1 cellular context compared by ENCODE assay signal in the genomic region with DNA sequence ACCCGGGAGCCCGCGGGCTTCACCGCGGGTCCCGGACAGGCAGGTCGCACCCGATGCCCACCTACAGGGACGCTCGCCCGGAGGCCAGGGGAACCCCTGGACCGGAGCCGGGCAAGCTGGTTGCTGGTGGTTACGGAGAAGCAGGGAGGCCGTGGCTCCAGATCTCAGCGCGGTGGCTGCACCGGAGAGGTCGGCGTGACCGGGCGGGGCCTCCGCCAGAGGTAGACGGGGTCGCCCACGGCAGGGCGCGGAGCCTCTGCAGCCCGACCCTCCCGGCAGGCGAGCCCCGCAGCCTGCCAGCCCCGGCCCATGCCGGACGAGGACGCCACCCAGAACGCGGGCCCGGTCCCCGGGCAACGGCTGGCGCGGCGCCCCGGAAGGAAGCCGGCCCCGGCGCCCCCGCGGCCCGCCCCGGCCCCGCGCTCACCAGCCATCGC.
TF ChIP-seq lines count a peak whose summit lies in the region.

No MANE protein-coding gene starts in this region.

TF ChIP-seq in HepG2, 621 proteins besides CTCF, POLR2A, EP300 and RAD21 (continued from another document and continues in another):
- TF ChIP-seq SIX1 (CRISPR knock-in tag; IDR thresholded peaks at IDR 0.05; ENCODE audit: borderline replicate concordance) (no peak), ATF7-NPFF (CRISPR knock-in tag; IDR thresholded peaks at IDR 0.05; ENCODE audit: low read depth) (peak; percentile 28; the same call in 1 of the 2 replicates), ZNF83 (CRISPR knock-in tag; IDR thresholded peaks at IDR 0.05; ENCODE audit: borderline replicate concordance) (0 out of 2 replicates have a peak, but pooled peaks have one; percentile 33), ZNF749 (CRISPR knock-in tag; IDR thresholded peaks at IDR 0.05; ENCODE audit: borderline replicate concordance) (no peak), ZNF768 (CRISPR knock-in tag; IDR thresholded peaks at IDR 0.05) (peak; percentile 42), ZNF33A (CRISPR knock-in tag; IDR thresholded peaks at IDR 0.05; ENCODE audit: borderline replicate concordance) (no peak), ZNF10 (CRISPR knock-in tag; IDR thresholded peaks at IDR 0.05; ENCODE audit: borderline replicate concordance, low read depth) (no peak), ZNF564 (CRISPR knock-in tag; IDR thresholded peaks at IDR 0.05) (no peak), REXO4 (CRISPR knock-in tag; IDR thresholded peaks at IDR 0.05; ENCODE audit: borderline replicate concordance) (no peak), GABPB1 (CRISPR knock-in tag; IDR thresholded peaks at IDR 0.05) (peak; percentile 63), ASH2L (IDR thresholded peaks at IDR 0.05; ENCODE audit: insufficient read length, low read depth, low read length) (peak; percentile 14), ZNF317 (CRISPR knock-in tag; IDR thresholded peaks at IDR 0.05) (peak; percentile 41; the same call in 1 of the 2 replicates), E2F2 (CRISPR knock-in tag; IDR thresholded peaks at IDR 0.05; ENCODE audit: borderline replicate concordance) (0 out of 2 replicates have a peak, but pooled peaks have one; percentile 4), ZNF558 (CRISPR knock-in tag; IDR thresholded peaks at IDR 0.05; ENCODE audit: borderline replicate concordance) (peak; percentile 56; the same call in 1 of the 2 replicates), LRRFIP1 (CRISPR knock-in tag; conservative IDR thresholded peaks at IDR 0.05) (no peak), KAT7 (CRISPR knock-in tag; IDR thresholded peaks at IDR 0.05; ENCODE audit: borderline replicate concordance) (0 out of 2 replicates have a peak, but pooled peaks have one; percentile 64), ZBTB33 (CRISPR knock-in tag; IDR thresholded peaks at IDR 0.05) (no peak), ZNF30 (CRISPR knock-in tag; IDR thresholded peaks at IDR 0.05) (no peak), ARHGAP35 (CRISPR knock-in tag; IDR thresholded peaks at IDR 0.05; ENCODE audit: borderline replicate concordance) (no peak), ZMYM2 (CRISPR knock-in tag; IDR thresholded peaks at IDR 0.05) (no peak), ZNF883 (CRISPR knock-in tag; IDR thresholded peaks at IDR 0.05; ENCODE audit: not compliant biosample characterization) (peak; percentile 49), ZNF687 (CRISPR knock-in tag; IDR thresholded peaks at IDR 0.05) (peak; percentile 27; the same call in 1 of the 2 replicates), CENPBD1 (CRISPR knock-in tag; IDR thresholded peaks at IDR 0.05; ENCODE audit: borderline replicate concordance, low read depth) (no peak), HNRNPLL (IDR thresholded peaks at IDR 0.05; ENCODE audit: low read depth, low read length, poor library complexity, severe bottlenecking) (no peak), ZNF761 (CRISPR knock-in tag; conservative IDR thresholded peaks at IDR 0.05) (no peak), ZNF331 (CRISPR knock-in tag; IDR thresholded peaks at IDR 0.05) (no peak), ZNF552 (CRISPR knock-in tag; IDR thresholded peaks at IDR 0.05; ENCODE audit: borderline replicate concordance) (no peak), ARNT2 (CRISPR knock-in tag; IDR thresholded peaks at IDR 0.05; ENCODE audit: low read depth) (peak; percentile 18; the same call in 1 of the 2 replicates), ZNF431 (CRISPR knock-in tag; IDR thresholded peaks at IDR 0.05; ENCODE audit: borderline replicate concordance, low read depth) (0 out of 2 replicates have a peak, but pooled peaks have one; percentile 20), MTERF4 (CRISPR knock-in tag; IDR thresholded peaks at IDR 0.05) (no peak)
- TF ChIP-seq, protein P1, sequence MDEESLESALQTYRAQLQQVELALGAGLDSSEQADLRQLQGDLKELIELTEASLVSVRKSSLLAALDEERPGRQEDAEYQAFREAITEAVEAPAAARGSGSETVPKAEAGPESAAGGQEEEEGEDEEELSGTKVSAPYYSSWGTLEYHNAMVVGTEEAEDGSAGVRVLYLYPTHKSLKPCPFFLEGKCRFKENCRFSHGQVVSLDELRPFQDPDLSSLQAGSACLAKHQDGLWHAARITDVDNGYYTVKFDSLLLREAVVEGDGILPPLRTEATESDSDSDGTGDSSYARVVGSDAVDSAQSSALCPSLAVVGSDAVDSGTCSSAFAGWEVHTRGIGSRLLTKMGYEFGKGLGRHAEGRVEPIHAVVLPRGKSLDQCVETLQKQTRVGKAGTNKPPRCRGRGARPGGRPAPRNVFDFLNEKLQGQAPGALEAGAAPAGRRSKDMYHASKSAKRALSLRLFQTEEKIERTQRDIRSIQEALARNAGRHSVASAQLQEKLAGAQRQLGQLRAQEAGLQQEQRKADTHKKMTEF (CRISPR knock-in tag; IDR thresholded peaks at IDR 0.05): peak; percentile 7; the same call in 1 of the 2 replicates
- TF ChIP-seq, protein P2, sequence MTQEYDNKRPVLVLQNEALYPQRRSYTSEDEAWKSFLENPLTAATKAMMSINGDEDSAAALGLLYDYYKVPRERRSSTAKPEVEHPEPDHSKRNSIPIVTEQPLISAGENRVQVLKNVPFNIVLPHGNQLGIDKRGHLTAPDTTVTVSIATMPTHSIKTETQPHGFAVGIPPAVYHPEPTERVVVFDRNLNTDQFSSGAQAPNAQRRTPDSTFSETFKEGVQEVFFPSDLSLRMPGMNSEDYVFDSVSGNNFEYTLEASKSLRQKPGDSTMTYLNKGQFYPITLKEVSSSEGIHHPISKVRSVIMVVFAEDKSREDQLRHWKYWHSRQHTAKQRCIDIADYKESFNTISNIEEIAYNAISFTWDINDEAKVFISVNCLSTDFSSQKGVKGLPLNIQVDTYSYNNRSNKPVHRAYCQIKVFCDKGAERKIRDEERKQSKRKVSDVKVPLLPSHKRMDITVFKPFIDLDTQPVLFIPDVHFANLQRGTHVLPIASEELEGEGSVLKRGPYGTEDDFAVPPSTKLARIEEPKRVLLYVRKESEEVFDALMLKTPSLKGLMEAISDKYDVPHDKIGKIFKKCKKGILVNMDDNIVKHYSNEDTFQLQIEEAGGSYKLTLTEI (CRISPR knock-in tag; conservative IDR thresholded peaks at IDR 0.05): no peak
- TF ChIP-seq, protein P3, sequence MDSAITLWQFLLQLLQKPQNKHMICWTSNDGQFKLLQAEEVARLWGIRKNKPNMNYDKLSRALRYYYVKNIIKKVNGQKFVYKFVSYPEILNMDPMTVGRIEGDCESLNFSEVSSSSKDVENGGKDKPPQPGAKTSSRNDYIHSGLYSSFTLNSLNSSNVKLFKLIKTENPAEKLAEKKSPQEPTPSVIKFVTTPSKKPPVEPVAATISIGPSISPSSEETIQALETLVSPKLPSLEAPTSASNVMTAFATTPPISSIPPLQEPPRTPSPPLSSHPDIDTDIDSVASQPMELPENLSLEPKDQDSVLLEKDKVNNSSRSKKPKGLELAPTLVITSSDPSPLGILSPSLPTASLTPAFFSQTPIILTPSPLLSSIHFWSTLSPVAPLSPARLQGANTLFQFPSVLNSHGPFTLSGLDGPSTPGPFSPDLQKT (CRISPR knock-in tag; IDR thresholded peaks at IDR 0.05; ENCODE audit: borderline replicate concordance): no peak
- TF ChIP-seq, protein P4, sequence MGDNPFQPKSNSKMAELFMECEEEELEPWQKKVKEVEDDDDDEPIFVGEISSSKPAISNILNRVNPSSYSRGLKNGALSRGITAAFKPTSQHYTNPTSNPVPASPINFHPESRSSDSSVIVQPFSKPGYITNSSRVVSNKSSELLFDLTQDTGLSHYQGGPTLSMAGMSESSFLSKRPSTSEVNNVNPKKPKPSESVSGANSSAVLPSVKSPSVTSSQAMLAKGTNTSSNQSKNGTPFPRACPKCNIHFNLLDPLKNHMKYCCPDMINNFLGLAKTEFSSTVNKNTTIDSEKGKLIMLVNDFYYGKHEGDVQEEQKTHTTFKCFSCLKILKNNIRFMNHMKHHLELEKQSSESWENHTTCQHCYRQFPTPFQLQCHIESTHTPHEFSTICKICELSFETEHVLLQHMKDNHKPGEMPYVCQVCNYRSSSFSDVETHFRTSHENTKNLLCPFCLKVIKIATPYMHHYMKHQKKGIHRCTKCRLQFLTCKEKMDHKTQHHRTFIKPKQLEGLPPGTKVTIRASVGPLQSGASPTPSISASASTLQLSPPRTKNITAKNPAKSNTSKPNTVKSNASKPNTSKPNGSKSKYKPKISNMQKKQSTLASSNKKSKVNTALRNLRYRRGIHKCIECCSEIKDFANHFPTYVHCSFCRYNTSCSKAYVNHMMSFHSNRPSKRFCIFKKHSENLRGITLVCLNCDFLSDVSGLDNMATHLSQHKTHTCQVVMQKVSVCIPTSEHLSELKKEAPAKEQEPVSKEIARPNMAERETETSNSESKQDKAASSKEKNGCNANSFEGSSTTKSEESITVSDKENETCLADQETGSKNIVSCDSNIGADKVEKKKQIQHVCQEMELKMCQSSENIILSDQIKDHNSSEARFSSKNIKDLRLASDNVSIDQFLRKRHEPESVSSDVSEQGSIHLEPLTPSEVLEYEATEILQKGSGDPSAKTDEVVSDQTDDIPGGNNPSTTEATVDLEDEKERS (CRISPR knock-in tag; IDR thresholded peaks at IDR 0.05): no peak
